In the genomic region with DNA sequence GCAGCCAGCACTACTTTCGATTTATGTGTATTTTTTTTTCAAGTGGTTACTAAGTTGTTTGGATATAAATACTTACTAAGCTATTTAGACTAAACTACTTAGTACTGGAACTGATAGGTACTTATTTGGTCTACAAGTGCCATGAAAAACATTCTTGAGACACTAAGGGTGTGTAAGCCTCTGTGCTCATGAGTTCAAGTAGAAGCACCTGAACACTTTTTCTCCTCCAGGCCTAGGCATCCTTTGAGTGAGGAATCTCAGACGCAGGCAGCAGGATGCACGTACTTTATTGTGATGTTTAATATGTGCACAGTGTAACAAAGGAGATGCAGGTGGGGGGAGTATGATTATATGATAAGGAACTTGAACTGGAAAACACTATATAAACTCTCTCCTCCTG, we compare ENCODE assay signal across 35 cellular contexts. TPM values are rescaled to one million over a fixed set of nuclear protein-coding genes. Genes with fewer than 3 reads are reported as not detected.
"Had no signal": no experiment of that assay in that cellular context is flagged by ENCODE, and none has a peak within 500 bp of the region (broad histone marks: within the 10 kb centered on the region; RNA-seq: fewer than 3 reads in every experiment).

No MANE protein-coding gene starts in this region.

- H3K4me1 Mint-ChIP-seq: activated naive CD4-positive, alpha-beta T cell treated with anti-CD3 and anti-CD28 coated beads, Interleukin-2, amount 10 ng/mL, durations not matched to agents 7 days and 5 days; activated naive CD8-positive, alpha-beta T cell treated with anti-CD3 and anti-CD28 coated beads, Interleukin-2, amount 50 U/mL, for 24 hours had no signal

- H3K9me3 ChIP-seq: SJCRH30 had no signal

- H3K27ac ChIP-seq: brain microvascular endothelial cell, KMS-11, SJCRH30, SK-N-MC had no signal

- DNase-seq: activated CD4-positive, alpha-beta memory T cell treated with anti-CD3 and anti-CD28 coated beads for 36 hours; activated CD4-positive, alpha-beta T cell treated with anti-CD3 and anti-CD28 coated beads for 4 hours; activated CD4-positive, alpha-beta T cell treated with anti-CD3 and anti-CD28 coated beads, Interleukin-2, amount 50 U/mL, for 1 hour; activated CD8-positive, alpha-beta memory T cell treated with anti-CD3 and anti-CD28 coated beads, Interleukin-2, amount 50 U/mL, for 48 hours; activated effector memory CD4-positive, alpha-beta T cell treated with Interleukin-2 at 50 U/mL for 16 hours; activated naive CD4-positive, alpha-beta T cell treated with anti-CD3 and anti-CD28 coated beads, Interleukin-2, amount 10 ng/mL, durations not matched to agents 7 days and 5 days; activated naive CD8-positive, alpha-beta T cell treated with anti-CD3 and anti-CD28 coated beads, Interleukin-2, amount 50 U/mL, for 24 hours; activated T-cell treated with anti-CD3 and anti-CD28 coated beads, Interleukin-2, amount 50 U/mL, for 48 hours; amniotic stem cell; aorta; brain microvascular endothelial cell; central memory CD4-positive, alpha-beta T cell; MM.1S; MV-4-11; NCI-H1092; NCI-H1436 treated with DMSO at 0.1 percent for 48 hours; NCI-H1694 treated with DMSO at 0.1 percent for 48 hours; NCI-H2029; NCI-H2107; NCI-H226; NCI-H446 treated with DMSO at 0.1 percent for 48 hours; NCI-H524; NCI-H69; SHP77; SJCRH30; T1000 had no signal

- H3K27ac Mint-ChIP-seq: activated CD4-positive, alpha-beta memory T cell treated with anti-CD3 and anti-CD28 coated beads for 36 hours; activated naive CD4-positive, alpha-beta T cell treated with anti-CD3 and anti-CD28 coated beads, Interleukin-2, amount 10 ng/mL, durations not matched to agents 7 days and 5 days; activated naive CD8-positive, alpha-beta T cell; activated naive CD8-positive, alpha-beta T cell treated with anti-CD3 and anti-CD28 coated beads, Interleukin-2, amount 50 U/mL, for 24 hours had no signal

- H3K36me3 ChIP-seq: brain microvascular endothelial cell, SJCRH30 had no signal

- H3K9me3 Mint-ChIP-seq: activated CD4-positive, alpha-beta memory T cell treated with anti-CD3 and anti-CD28 coated beads for 36 hours; activated naive CD4-positive, alpha-beta T cell treated with anti-CD3 and anti-CD28 coated beads, Interleukin-2, amount 10 ng/mL, durations not matched to agents 7 days and 5 days; activated naive CD8-positive, alpha-beta T cell treated with anti-CD3 and anti-CD28 coated beads, Interleukin-2, amount 50 U/mL, for 24 hours had no signal

- H3K36me3 Mint-ChIP-seq: activated CD4-positive, alpha-beta memory T cell treated with anti-CD3 and anti-CD28 coated beads for 36 hours; activated naive CD8-positive, alpha-beta T cell had no signal

- H3K27me3 ChIP-seq: brain microvascular endothelial cell, SJCRH30 had no signal

- H3K4me1 ChIP-seq: SJCRH30 had no signal

- ATAC-seq: activated CD4-positive, CD25-positive, alpha-beta regulatory T cell treated with anti-CD3 and anti-CD28 coated beads, Interleukin-2, amount 50 U/mL, for 24 hours; activated naive CD8-positive, alpha-beta T cell treated with anti-CD3 and anti-CD28 coated beads, Interleukin-2, amount 50 U/mL, for 24 hours; Panc1 had no signal

- H3K4me3 Mint-ChIP-seq: activated CD4-positive, alpha-beta memory T cell treated with anti-CD3 and anti-CD28 coated beads for 36 hours; activated naive CD4-positive, alpha-beta T cell treated with anti-CD3 and anti-CD28 coated beads, Interleukin-2, amount 10 ng/mL, durations not matched to agents 7 days and 5 days; activated naive CD8-positive, alpha-beta T cell; activated naive CD8-positive, alpha-beta T cell treated with anti-CD3 and anti-CD28 coated beads, Interleukin-2, amount 50 U/mL, for 24 hours had no signal

- H3K4me3 ChIP-seq: SJCRH30, SK-N-MC had no signal

RNA-seq across cellular contexts. Expression of a gene that starts 7.8 kb away (rescaled TPM):
- total RNA-seq: LHCN-M2, SJCRH30 had no signal

RNA-seq across cellular contexts. Expression of a gene that starts 59.2 kb away (rescaled TPM):
- total RNA-seq: aorta; cerebellum; LHCN-M2; RPMI7951; SJCRH30; T-helper 2 cell treated with Interferon-gamma antibody and Interleukin-4, amounts not matched to agents 100 ng/mL and 5 ng/mL, for 36 hours had no signal
